In the genomic region with DNA sequence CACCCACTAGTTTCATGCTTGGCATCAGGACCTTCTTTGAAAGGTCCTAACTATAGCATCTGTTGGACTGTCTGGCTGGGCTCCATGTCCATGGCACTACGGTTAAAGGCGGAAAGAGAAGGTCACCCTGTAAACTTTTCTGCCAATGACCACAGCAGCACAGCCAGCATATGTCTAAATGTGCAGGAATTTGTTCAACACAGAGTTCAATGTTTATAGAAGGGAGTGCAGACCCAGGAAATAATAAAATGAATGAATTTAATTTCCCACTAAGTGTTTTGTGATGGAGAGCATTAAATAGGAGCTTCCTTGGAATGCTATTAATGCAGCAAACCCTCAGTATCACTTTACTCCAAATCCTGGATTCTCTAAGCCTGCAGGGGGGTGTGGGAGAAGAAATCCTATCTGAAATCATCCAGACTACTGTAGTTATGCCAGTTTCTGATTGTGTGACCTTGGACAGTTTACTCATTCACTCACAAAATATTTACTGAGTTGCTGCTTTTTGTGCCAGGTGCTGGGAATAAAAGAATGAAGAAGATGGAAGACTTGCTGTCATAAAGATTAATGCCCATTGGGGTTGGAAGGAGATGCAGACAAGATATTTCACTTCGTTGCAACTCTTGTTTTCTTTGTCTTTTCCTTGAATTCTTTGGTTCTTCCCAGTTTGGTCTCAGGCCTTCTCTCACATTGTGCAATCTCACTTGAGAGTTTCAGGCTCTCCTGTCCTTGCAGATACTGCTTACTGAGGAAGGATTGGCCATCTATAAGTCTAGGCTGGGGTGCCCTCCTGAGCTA, we compare ENCODE assay signal across 1 cellular context.
TF ChIP-seq lines count a peak whose summit lies in the region.

No MANE protein-coding gene starts in this region.

TF ChIP-seq in HepG2, 621 proteins besides CTCF, POLR2A, EP300 and RAD21 (continued from another document):
- TF ChIP-seq, protein P1, sequence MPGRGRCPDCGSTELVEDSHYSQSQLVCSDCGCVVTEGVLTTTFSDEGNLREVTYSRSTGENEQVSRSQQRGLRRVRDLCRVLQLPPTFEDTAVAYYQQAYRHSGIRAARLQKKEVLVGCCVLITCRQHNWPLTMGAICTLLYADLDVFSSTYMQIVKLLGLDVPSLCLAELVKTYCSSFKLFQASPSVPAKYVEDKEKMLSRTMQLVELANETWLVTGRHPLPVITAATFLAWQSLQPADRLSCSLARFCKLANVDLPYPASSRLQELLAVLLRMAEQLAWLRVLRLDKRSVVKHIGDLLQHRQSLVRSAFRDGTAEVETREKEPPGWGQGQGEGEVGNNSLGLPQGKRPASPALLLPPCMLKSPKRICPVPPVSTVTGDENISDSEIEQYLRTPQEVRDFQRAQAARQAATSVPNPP (CRISPR knock-in tag; IDR thresholded peaks at IDR 0.05), result no peak
- no peak for TF ChIP-seq SAFB2 (CRISPR knock-in tag; IDR thresholded peaks at IDR 0.05; ENCODE audit: borderline replicate concordance, low read depth)
